Comparison of ENCODE assay signal across 21 cellular contexts in the genomic region with DNA sequence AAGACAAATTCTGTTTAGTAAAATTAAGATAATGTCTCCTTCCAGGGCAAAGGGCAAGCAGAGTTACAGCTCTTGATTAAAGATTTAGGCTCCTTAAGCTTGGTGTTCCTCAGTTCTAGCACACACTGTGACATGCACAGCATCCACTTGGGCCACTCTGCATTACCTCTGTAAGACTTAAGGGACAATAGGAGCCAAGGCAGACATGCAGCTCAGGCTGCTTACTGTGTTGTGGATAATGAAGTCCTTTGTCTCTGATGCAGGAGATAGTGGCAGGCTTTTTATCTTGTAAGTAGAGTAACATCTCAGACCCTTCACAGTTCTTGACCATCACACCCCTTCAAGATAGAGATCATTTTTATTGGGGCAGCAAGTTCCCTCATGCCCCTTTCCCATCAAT. TPM values are rescaled to one million over a fixed set of nuclear protein-coding genes. Genes with fewer than 3 reads are reported as not detected.
"Had no signal": no experiment of that assay in that cellular context is flagged by ENCODE, and none has a peak within 500 bp of the region (broad histone marks: within the 10 kb centered on the region; RNA-seq: fewer than 3 reads in every experiment).

No MANE protein-coding gene starts in this region.

- H3K27ac ChIP-seq: ascending aorta, body of pancreas had no signal

- DNase-seq: activated B cell treated with CpG ODN at 0.5 μM for 24 hours; activated CD4-positive, alpha-beta T cell treated with anti-CD3 and anti-CD28 coated beads for 1 hour; activated CD4-positive, alpha-beta T cell treated with anti-CD3 and anti-CD28 coated beads, Interleukin-2, amount 10 ng/mL, durations not matched to agents 24 days and 14 days; activated CD4-positive, alpha-beta T cell treated with anti-CD3 and anti-CD28 coated beads, Interleukin-2, amount 50 U/mL, for 48 hours; activated CD8-positive, alpha-beta memory T cell treated with anti-CD3 and anti-CD28 coated beads, Interleukin-2, amount 10 ng/mL, durations not matched to agents 7 days and 5 days; activated effector memory CD4-positive, alpha-beta T cell treated with Interleukin-2 at 50 U/mL for 16 hours; activated naive CD4-positive, alpha-beta T cell; activated T-cell treated with anti-CD3 and anti-CD28 coated beads, Interleukin-2, amount 50 U/mL, for 24 hours; body of pancreas; central memory CD4-positive, alpha-beta T cell; KG1; NCI-H1092; NCI-H1417 treated with DMSO at 0.1 percent for 48 hours; NCI-H1694; NCI-H2029; NCI-H2107; NCI-H510A treated with DMSO at 0.1 percent for 48 hours; SIG-M5 had no signal

- H3K4me3 ChIP-seq: ascending aorta, body of pancreas had no signal

- FAIRE-seq: bronchial epithelial cell had no signal

- ATAC-seq: activated CD8-positive, alpha-beta memory T cell treated with anti-CD3 and anti-CD28 coated beads, Interleukin-2, amount 10 ng/mL, durations not matched to agents 7 days and 5 days; body of pancreas had no signal

- H3K27me3 ChIP-seq: ascending aorta, body of pancreas had no signal

- H3K36me3 ChIP-seq: ascending aorta had no signal

- H3K9me3 ChIP-seq: ascending aorta, body of pancreas had no signal

- H3K4me1 ChIP-seq: ascending aorta, body of pancreas had no signal

RNA-seq across cellular contexts. Expression of a gene that starts 50.8 kb away (rescaled TPM):
- total RNA-seq: activated B cell treated with CpG ODN at 0.5 μM for 24 hours, OCI-LY7 had no signal
